ENCODE assay signal across 2 cellular contexts in the genomic region with DNA sequence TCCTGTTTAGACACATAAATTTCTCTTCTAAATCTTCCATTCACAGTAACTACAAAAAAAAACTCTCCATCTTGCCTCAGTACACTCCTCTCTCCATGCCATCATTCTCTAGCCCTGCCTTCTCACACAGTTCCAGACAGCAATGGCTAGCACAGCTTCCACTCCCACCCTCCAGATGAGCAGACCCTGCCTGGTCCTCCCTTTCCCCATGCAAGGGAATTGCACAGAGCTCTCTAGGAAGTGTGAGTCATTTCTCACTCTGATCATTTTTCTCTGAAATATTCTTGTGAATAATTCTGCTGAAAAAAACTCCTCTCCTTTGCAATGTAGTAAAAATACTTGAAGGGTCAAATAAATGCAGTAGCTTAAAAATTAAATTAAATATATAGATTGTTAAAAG.
TF ChIP-seq lines count a peak whose summit lies in the region.

No MANE protein-coding gene starts in this region.

TF ChIP-seq in IMR-90, 13 proteins besides CTCF, POLR2A, EP300 and RAD21:
- TF ChIP-seq FOS (IDR thresholded peaks at IDR 0.05; ENCODE audit: low read depth, low read length) (no peak), CHD1 (IDR thresholded peaks at IDR 0.05; ENCODE audit: low read depth, low read length) (no peak), ELK1 (IDR thresholded peaks at IDR 0.05; ENCODE audit: borderline replicate concordance, low read depth, low read length) (no peak), RCOR1 (IDR thresholded peaks at IDR 0.05; ENCODE audit: insufficient replicate concordance, low read length) (no peak), MAZ (IDR thresholded peaks at IDR 0.05; ENCODE audit: borderline replicate concordance, low read depth, low read length) (no peak), MAFK (IDR thresholded peaks at IDR 0.05; ENCODE audit: low read depth, low read length) (no peak), USF2 (IDR thresholded peaks at IDR 0.05; ENCODE audit: low read depth, low read length) (no peak), NFE2L2 (IDR thresholded peaks at IDR 0.05; ENCODE audit: low read depth, low read length) (no peak), RFX5 (IDR thresholded peaks at IDR 0.05; ENCODE audit: low read depth, low read length) (no peak), BHLHE40 (IDR thresholded peaks at IDR 0.05; ENCODE audit: low read depth, low read length) (no peak), SMC3 (IDR thresholded peaks at IDR 0.05; ENCODE audit: low read depth, low read length) (no peak), MXI1 (IDR thresholded peaks at IDR 0.05; ENCODE audit: borderline replicate concordance, low read depth, low read length) (no peak), CEBPB (IDR thresholded peaks at IDR 0.05; ENCODE audit: low read depth, low read length) (no peak)
TF ChIP-seq in IMR-90: peak in this region for 0.

TF ChIP-seq in endothelial cell of umbilical vein, 7 proteins besides CTCF, POLR2A, EP300 and RAD21:
- TF ChIP-seq, protein P1, sequence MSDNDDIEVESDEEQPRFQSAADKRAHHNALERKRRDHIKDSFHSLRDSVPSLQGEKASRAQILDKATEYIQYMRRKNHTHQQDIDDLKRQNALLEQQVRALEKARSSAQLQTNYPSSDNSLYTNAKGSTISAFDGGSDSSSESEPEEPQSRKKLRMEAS (IDR thresholded peaks at IDR 0.05; ENCODE audit: insufficient read depth, insufficient read length) = no peak
- TF ChIP-seq FOS (IDR thresholded peaks at IDR 0.05; ENCODE audit: borderline replicate concordance, insufficient read depth, low read length) (peak; percentile 53), MYC (IDR thresholded peaks at IDR 0.05; ENCODE audit: low read depth, low read length) (no peak), JUN (IDR thresholded peaks at IDR 0.05; ENCODE audit: borderline replicate concordance, insufficient read depth, insufficient read length, low read depth) (no peak)
TF ChIP-seq in endothelial cell of umbilical vein: peak in this region for 1.
